9 cellular contexts compared by ENCODE assay signal in genomic region chr9:18473551-18474279, GRCh38. TPM values are rescaled to one million over a fixed set of nuclear protein-coding genes. Genes with fewer than 3 reads are reported as not detected.
A peak's percentile ranks its signal among the peaks of the same experiment; 100 is the strongest.
DNase-seq lines count a peak whose midpoint lies in the region; ATAC-seq and TF ChIP-seq lines count a peak whose summit lies in the region.
"Had no signal": no experiment of that assay in that cellular context is flagged by ENCODE, and none has a peak within 500 bp of the region (broad histone marks: within the 10 kb centered on the region; RNA-seq: fewer than 3 reads in every experiment).

Gene ADAMTSL1, plus strand, starts transcription at chr9:18474153. Its CDS starts 80 bp downstream, at chr9:18474233.

- no peaks in the 10 kb centered on the region for H3K36me3 Mint-ChIP-seq in activated T-helper 2 cell treated with anti-CD3 and anti-CD28 coated beads, Interferon-gamma antibody, Interleukin-2, Interleukin-4, amounts not matched to agents 10 μg/mL and 5 μg/mL and 100 μg/mL, durations not matched to agents 14 hours and 24 hours and 36 hours (ENCODE audit: low read depth)

- no peaks in the 10 kb centered on the region for H3K27me3 ChIP-seq in gastroesophageal sphincter
- no peaks in the 10 kb centered on the region for H3K27me3 ChIP-seq in osteoblast (ENCODE audit: insufficient read depth, low read length)

- TF ChIP-seq EP300 in gastroesophageal sphincter (IDR thresholded peaks at IDR 0.05): no peak

- no peaks in the 10 kb centered on the region for H3K9me3 Mint-ChIP-seq in activated T-helper 2 cell treated with anti-CD3 and anti-CD28 coated beads, Interferon-gamma antibody, Interleukin-2, Interleukin-4, amounts not matched to agents 10 μg/mL and 5 μg/mL and 100 μg/mL, durations not matched to agents 14 hours and 24 hours and 36 hours
- H3K9me3 Mint-ChIP-seq: stimulated activated naive CD8-positive, alpha-beta T cell treated with anti-CD3 and anti-CD28 coated beads, Interleukin-15, Interleukin-2, amounts not matched to agents 100 ng/mL and 50 ng/mL, for 24 hours had no signal

- H3K27ac Mint-ChIP-seq in activated T-helper 2 cell treated with anti-CD3 and anti-CD28 coated beads, Interferon-gamma antibody, Interleukin-2, Interleukin-4, amounts not matched to agents 10 μg/mL and 5 μg/mL and 100 μg/mL, durations not matched to agents 14 hours and 24 hours and 36 hours: no peak within 1 kb of the TSS
- H3K27ac Mint-ChIP-seq: stimulated activated naive CD8-positive, alpha-beta T cell treated with anti-CD3 and anti-CD28 coated beads, Interleukin-15, Interleukin-2, amounts not matched to agents 100 ng/mL and 50 ng/mL, for 24 hours had no signal

- peaks cover 48% of the 10 kb centered on the region for H3K79me2 ChIP-seq in osteoblast (ENCODE audit: insufficient read depth, low read length)

- peak; percentile 44 for DNase-seq in DMS153 treated with DMSO at 0.1 percent for 48 hours (lab: John Stamatoyannopoulos, UW; ENCODE audit: unreplicated experiment)
- peak; percentile 88 for DNase-seq in NCI-H82 (lab: John Stamatoyannopoulos, UW)
- DNase-seq in osteoblast (ENCODE audit: insufficient read length, low spot score, missing footprints): no peak
- DNase-seq in effector CD4-positive, alpha-beta T cell: no peak
- no peak for DNase-seq in T1000 (lab: John Stamatoyannopoulos, UW)
- DNase-seq in activated T-helper 2 cell treated with anti-CD3 and anti-CD28 coated beads, Interferon-gamma antibody, Interleukin-2, Interleukin-4, amounts not matched to agents 10 μg/mL and 5 μg/mL and 100 μg/mL, durations not matched to agents 14 hours and 24 hours and 36 hours (ENCODE audit: low spot score): no peak

- peak within 1 kb of the TSS; percentile 61 for H2AFZ ChIP-seq in osteoblast (ENCODE audit: low read length)

- H3K4me3 ChIP-seq in gastroesophageal sphincter (peak within 1 kb of the TSS; percentile 47 to 56), osteoblast (ENCODE audit: insufficient read depth, low read length) (peak within 1 kb of the TSS; percentile 86)

- H3K9me3 ChIP-seq in gastroesophageal sphincter (peaks cover 0 to 6% (median 0%) of the 10 kb centered on the region in 3 donors), osteoblast (ENCODE audit: low read depth, low read length) (peaks cover 2% of the 10 kb centered on the region)

- H3K36me3 ChIP-seq in gastroesophageal sphincter: no peaks in the 10 kb centered on the region
- peaks cover 8% of the 10 kb centered on the region for H3K36me3 ChIP-seq in osteoblast (ENCODE audit: insufficient read depth, low read length)

- peak within 1 kb of the TSS; percentile 66 to 73 (median 68) for H3K27ac ChIP-seq in gastroesophageal sphincter
- H3K27ac ChIP-seq in osteoblast (ENCODE audit: low read depth, low read length): peak within 1 kb of the TSS; percentile 99

- no peak for TF ChIP-seq CTCF in gastroesophageal sphincter (IDR thresholded peaks at IDR 0.05)
- TF ChIP-seq CTCF in osteoblast (IDR thresholded peaks at IDR 0.05; ENCODE audit: extremely low read depth, low read depth, low read length): no peak

- H3K4me3 Mint-ChIP-seq in activated T-helper 2 cell treated with anti-CD3 and anti-CD28 coated beads, Interferon-gamma antibody, Interleukin-2, Interleukin-4, amounts not matched to agents 10 μg/mL and 5 μg/mL and 100 μg/mL, durations not matched to agents 14 hours and 24 hours and 36 hours (ENCODE audit: low read depth): no peak within 1 kb of the TSS
- H3K4me3 Mint-ChIP-seq: stimulated activated naive CD8-positive, alpha-beta T cell treated with anti-CD3 and anti-CD28 coated beads, Interleukin-15, Interleukin-2, amounts not matched to agents 100 ng/mL and 50 ng/mL, for 24 hours had no signal

- 5 to 9% methylated on average over 6 to 14 of the region's 14 CpGs for WGBS in gastroesophageal sphincter (ENCODE audit: low coverage in 1 of 2), 2 donors

- TF ChIP-seq POLR2A in gastroesophageal sphincter (IDR thresholded peaks at IDR 0.05): no peak

- intact Hi-C loops in activated T-helper 2 cell treated with anti-CD3 and anti-CD28 coated beads, Interferon-gamma antibody, Interleukin-2, Interleukin-4, amounts not matched to agents 10 μg/mL and 5 μg/mL and 100 μg/mL, durations not matched to agents 14 hours and 24 hours and 36 hours (cut with micrococcal nuclease): no loop called here

- ATAC-seq in gastroesophageal sphincter (peak; percentile 56), HG02798 (IDR thresholded peaks at IDR 0.05; ENCODE audit: poor library complexity, unreplicated experiment) (no peak)

- peak within 1 kb of the TSS; percentile 89 for H3K4me2 ChIP-seq in osteoblast (ENCODE audit: insufficient read depth, low read length)

- H4K20me1 ChIP-seq in osteoblast (ENCODE audit: insufficient read depth, low read length): no peaks in the 10 kb centered on the region

- peaks cover 5% of the 10 kb centered on the region for H3K27me3 Mint-ChIP-seq in activated T-helper 2 cell treated with anti-CD3 and anti-CD28 coated beads, Interferon-gamma antibody, Interleukin-2, Interleukin-4, amounts not matched to agents 10 μg/mL and 5 μg/mL and 100 μg/mL, durations not matched to agents 14 hours and 24 hours and 36 hours (ENCODE audit: low read depth)

- peaks cover 4 to 45% (median 15%) of the 10 kb centered on the region in 3 donors for H3K4me1 ChIP-seq in gastroesophageal sphincter
- peaks cover 48% of the 10 kb centered on the region for H3K4me1 ChIP-seq in osteoblast (ENCODE audit: insufficient read depth, low read length)

- no peaks in the 10 kb centered on the region for H3K4me1 Mint-ChIP-seq in activated T-helper 2 cell treated with anti-CD3 and anti-CD28 coated beads, Interferon-gamma antibody, Interleukin-2, Interleukin-4, amounts not matched to agents 10 μg/mL and 5 μg/mL and 100 μg/mL, durations not matched to agents 14 hours and 24 hours and 36 hours (ENCODE audit: low read depth)

RNA-seq across cellular contexts. Expression of gene ADAMTSL1, which starts in this region (rescaled TPM):
- total RNA-seq in gastroesophageal sphincter (100 to 1,000 TPM in 3 of 4 donors, 10 to 100 TPM in 1; 21.3 to 138 (median 125) TPM), osteoblast (54.3 and 70.1 TPM in 2 replicates)
- total RNA-seq in activated T-helper 2 cell treated with anti-CD3 and anti-CD28 coated beads, Interferon-gamma antibody, Interleukin-2, Interleukin-4, amounts not matched to agents 10 μg/mL and 5 μg/mL and 100 μg/mL, durations not matched to agents 14 hours and 24 hours and 36 hours: not detected in 2 replicates

Comparison
In these comparisons a context has a peak if more than half of its experiments do, and no peak if none do; other contexts are left out.
1. RNA of gene ADAMTSL1 (total RNA-seq): 21.3 to 138 TPM in gastroesophageal sphincter and 54.3 to 70.1 TPM in osteoblast; not detected in activated T-helper 2 cell treated with anti-CD3 and anti-CD28 coated beads, Interferon-gamma antibody, Interleukin-2, Interleukin-4, amounts not matched to agents 10 μg/mL and 5 μg/mL and 100 μg/mL, durations not matched to agents 14 hours and 24 hours and 36 hours; every median in the first group is over 10 times any median in the second.
2. DNase-seq: peak in DMS153 treated with DMSO at 0.1 percent for 48 hours (single experiment) and NCI-H82 (single experiment); none in osteoblast (single experiment), effector CD4-positive, alpha-beta T cell (single experiment), T1000 (single experiment) and activated T-helper 2 cell treated with anti-CD3 and anti-CD28 coated beads, Interferon-gamma antibody, Interleukin-2, Interleukin-4, amounts not matched to agents 10 μg/mL and 5 μg/mL and 100 μg/mL, durations not matched to agents 14 hours and 24 hours and 36 hours (single experiment).